ENCODE assay signal across 15 cellular contexts in the genomic region with DNA sequence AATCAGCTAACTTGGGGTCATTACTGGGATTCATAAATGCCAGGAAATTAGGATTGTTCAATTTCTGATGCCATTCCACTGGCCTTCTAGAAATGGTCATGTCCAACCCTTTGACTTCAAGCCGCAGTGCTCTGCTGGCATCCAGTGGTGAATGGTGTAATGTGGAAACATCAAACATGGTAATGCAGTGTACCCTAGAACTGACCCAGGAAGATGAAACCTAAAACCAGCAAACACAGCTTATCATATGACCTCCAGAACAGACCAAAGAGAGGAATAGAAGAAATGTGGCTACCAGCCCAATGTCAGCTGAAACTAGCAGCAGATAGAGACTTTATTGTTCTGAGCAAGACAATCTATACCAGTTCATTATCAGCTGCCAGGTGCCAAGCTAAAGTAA. TPM values are rescaled to one million over a fixed set of nuclear protein-coding genes. Genes with fewer than 3 reads are reported as not detected.
DNase-seq lines count a peak whose midpoint lies in the region; FAIRE-seq and TF ChIP-seq lines count a peak whose summit lies in the region.
"Had no signal": no experiment of that assay in that cellular context is flagged by ENCODE, and none has a peak within 500 bp of the region (broad histone marks: within the 10 kb centered on the region; RNA-seq: fewer than 3 reads in every experiment).

No MANE protein-coding gene starts in this region.

- no peak for TF ChIP-seq EP300 in neural cell (conservative IDR thresholded peaks at IDR 0.05; ENCODE audit: poor library complexity, severe bottlenecking)

- H3K9ac ChIP-seq in MM.1S (ENCODE audit: low read length) (no peak overlapping the region), neural cell (ENCODE audit: low read length) (no peak overlapping the region)
- H3K9ac ChIP-seq: BLaER1 treated with 17β-estradiol and CSF1 and Interleukin-3, amounts not matched to agents 10 nM and 100 nM; parathyroid adenoma had no signal

- H3K36me3 ChIP-seq in MM.1S (replicated peaks; ENCODE audit: insufficient read depth, low read length): no peaks in the 10 kb centered on the region
- no peaks in the 10 kb centered on the region for H3K36me3 ChIP-seq in neural cell (ENCODE audit: insufficient read depth, low read length)
- H3K36me3 ChIP-seq: BLaER1 treated with 17β-estradiol and CSF1 and Interleukin-3, amounts not matched to agents 10 nM and 100 nM had no signal

- no peaks in the 10 kb centered on the region for H3K27me3 ChIP-seq in MM.1S (replicated peaks; ENCODE audit: insufficient read depth, low read length)
- no peaks in the 10 kb centered on the region for H3K27me3 ChIP-seq in neural cell (ENCODE audit: insufficient read depth, low read depth, low read length)
- H3K27me3 ChIP-seq: BLaER1 treated with 17β-estradiol and CSF1 and Interleukin-3, amounts not matched to agents 10 nM and 100 nM had no signal

- intact Hi-C loops in activated T-helper 1 cell treated with anti-CD3 and anti-CD28 coated beads, Interleukin-12 subunit alpha, Interleukin-12 subunit beta, Interleukin-2, Interleukin-4 antibody, amounts not matched to agents 30 ng/mL and 10 ng/mL and 1 ng/mL, durations not matched to agents 14 hours and 24 hours and 36 hours (cut with micrococcal nuclease): loop anchor here (2.0 kb wide), 3 partner anchors 33 to 379 kb away; no protein-coding TSS in a partner anchor

- H3K27ac Mint-ChIP-seq in activated T-helper 1 cell treated with anti-CD3 and anti-CD28 coated beads, Interleukin-12 subunit alpha, Interleukin-12 subunit beta, Interleukin-2, Interleukin-4 antibody, amounts not matched to agents 30 ng/mL and 10 ng/mL and 1 ng/mL, durations not matched to agents 14 hours and 24 hours and 36 hours: no peak overlapping the region
- no peak overlapping the region for H3K27ac Mint-ChIP-seq in activated T-cell treated with anti-CD3 and anti-CD28 coated beads, Interleukin-2, amount 50 U/mL, for 24 hours

- H2AFZ ChIP-seq in MM.1S (ENCODE audit: low read length) (0 out of 2 replicates have a peak overlapping the region, but pooled peaks have one; percentile 10), neural cell (ENCODE audit: low read depth, low read length) (no peak overlapping the region)

- no peak for FAIRE-seq in RCC 7860 (lab: Jason Lieb, UNC)

- H3F3A ChIP-seq in MM.1S (ENCODE audit: insufficient read depth, low read length) (no peaks in the 10 kb centered on the region), neural cell (ENCODE audit: insufficient read depth, low read length, poor library complexity, severe bottlenecking) (no peaks in the 10 kb centered on the region)

- H3K4me3 ChIP-seq in MM.1S (ENCODE audit: low read length) (no peak overlapping the region), choroid plexus epithelial cell (ENCODE audit: low read depth, low read length) (no peak overlapping the region), neural cell (ENCODE audit: low read length) (no peak overlapping the region)
- H3K4me3 ChIP-seq: BLaER1 treated with 17β-estradiol and CSF1 and Interleukin-3, amounts not matched to agents 10 nM and 100 nM; coronary artery had no signal

- no peak overlapping the region for H3K27ac ChIP-seq in MM.1S (ENCODE audit: low read length)
- no peak overlapping the region for H3K27ac ChIP-seq in neural cell (ENCODE audit: low read length)
- H3K27ac ChIP-seq: BLaER1 treated with 17β-estradiol and CSF1 and Interleukin-3, amounts not matched to agents 10 nM and 100 nM; coronary artery; epithelial cell of prostate; parathyroid adenoma had no signal

- H3K4me2 ChIP-seq in MM.1S (ENCODE audit: low read depth, low read length): 0 out of 2 replicates have a peak overlapping the region, but pooled peaks have one; percentile 33
- no peak overlapping the region for H3K4me2 ChIP-seq in neural cell (ENCODE audit: low read length)

- H3K9me2 ChIP-seq in MM.1S (replicated peaks; ENCODE audit: insufficient read depth, low read length) (no peaks in the 10 kb centered on the region), neural cell (ENCODE audit: insufficient read depth, low read length) (no peaks in the 10 kb centered on the region)

- no peaks in the 10 kb centered on the region for H3K9me3 Mint-ChIP-seq in activated T-helper 1 cell treated with anti-CD3 and anti-CD28 coated beads, Interleukin-12 subunit alpha, Interleukin-12 subunit beta, Interleukin-2, Interleukin-4 antibody, amounts not matched to agents 30 ng/mL and 10 ng/mL and 1 ng/mL, durations not matched to agents 14 hours and 24 hours and 36 hours
- no peaks in the 10 kb centered on the region for H3K9me3 Mint-ChIP-seq in activated T-cell treated with anti-CD3 and anti-CD28 coated beads, Interleukin-2, amount 50 U/mL, for 24 hours

- H3K36me3 Mint-ChIP-seq in activated T-helper 1 cell treated with anti-CD3 and anti-CD28 coated beads, Interleukin-12 subunit alpha, Interleukin-12 subunit beta, Interleukin-2, Interleukin-4 antibody, amounts not matched to agents 30 ng/mL and 10 ng/mL and 1 ng/mL, durations not matched to agents 14 hours and 24 hours and 36 hours (ENCODE audit: low read depth): no peaks in the 10 kb centered on the region
- H3K36me3 Mint-ChIP-seq in activated T-cell treated with anti-CD3 and anti-CD28 coated beads, Interleukin-2, amount 50 U/mL, for 24 hours (ENCODE audit: low read depth): no peaks in the 10 kb centered on the region

- H3K4me3 Mint-ChIP-seq in activated T-helper 1 cell treated with anti-CD3 and anti-CD28 coated beads, Interleukin-12 subunit alpha, Interleukin-12 subunit beta, Interleukin-2, Interleukin-4 antibody, amounts not matched to agents 30 ng/mL and 10 ng/mL and 1 ng/mL, durations not matched to agents 14 hours and 24 hours and 36 hours: no peak overlapping the region
- H3K4me3 Mint-ChIP-seq in activated T-cell treated with anti-CD3 and anti-CD28 coated beads, Interleukin-2, amount 50 U/mL, for 24 hours: no peak overlapping the region

- peaks cover 7% of the 10 kb centered on the region for H3K4me1 Mint-ChIP-seq in activated T-helper 1 cell treated with anti-CD3 and anti-CD28 coated beads, Interleukin-12 subunit alpha, Interleukin-12 subunit beta, Interleukin-2, Interleukin-4 antibody, amounts not matched to agents 30 ng/mL and 10 ng/mL and 1 ng/mL, durations not matched to agents 14 hours and 24 hours and 36 hours (ENCODE audit: low read depth)
- peaks cover 9% of the 10 kb centered on the region for H3K4me1 Mint-ChIP-seq in activated T-cell treated with anti-CD3 and anti-CD28 coated beads, Interleukin-2, amount 50 U/mL, for 24 hours (ENCODE audit: low read depth)

- H4K20me1 ChIP-seq in MM.1S (ENCODE audit: insufficient read depth, low read length): no peaks in the 10 kb centered on the region
- no peaks in the 10 kb centered on the region for H4K20me1 ChIP-seq in neural cell (ENCODE audit: insufficient read depth)
- H4K20me1 ChIP-seq: BLaER1 treated with 17β-estradiol and CSF1 and Interleukin-3, amounts not matched to agents 10 nM and 100 nM had no signal

- no peaks in the 10 kb centered on the region for H3K79me2 ChIP-seq in MM.1S (ENCODE audit: low read length)
- no peaks in the 10 kb centered on the region for H3K79me2 ChIP-seq in neural cell (replicated peaks; ENCODE audit: insufficient read depth, low read length)
- H3K79me2 ChIP-seq: parathyroid adenoma had no signal

- H3K27me3 Mint-ChIP-seq in activated T-helper 1 cell treated with anti-CD3 and anti-CD28 coated beads, Interleukin-12 subunit alpha, Interleukin-12 subunit beta, Interleukin-2, Interleukin-4 antibody, amounts not matched to agents 30 ng/mL and 10 ng/mL and 1 ng/mL, durations not matched to agents 14 hours and 24 hours and 36 hours (ENCODE audit: insufficient read depth): peaks cover 24% of the 10 kb centered on the region
- H3K27me3 Mint-ChIP-seq in activated T-cell treated with anti-CD3 and anti-CD28 coated beads, Interleukin-2, amount 50 U/mL, for 24 hours: peaks cover 19% of the 10 kb centered on the region

- H3K9me3 ChIP-seq in MM.1S (replicated peaks; ENCODE audit: insufficient read depth, low read length) (no peaks in the 10 kb centered on the region), neural cell (ENCODE audit: low read length) (no peaks in the 10 kb centered on the region)
- H3K9me3 ChIP-seq: BLaER1 treated with 17β-estradiol and CSF1 and Interleukin-3, amounts not matched to agents 10 nM and 100 nM had no signal

- TF ChIP-seq CTCF in MM.1S (IDR thresholded peaks at IDR 0.05; ENCODE audit: low read length): peak; percentile 37
- no peak for TF ChIP-seq CTCF in choroid plexus epithelial cell (conservative IDR thresholded peaks at IDR 0.05; ENCODE audit: low read depth, low read length)
- TF ChIP-seq CTCF in neural cell (IDR thresholded peaks at IDR 0.05; ENCODE audit: poor library complexity, severe bottlenecking): peak; percentile 17

- peak; percentile 30 for DNase-seq in DMS53 treated with DMSO at 0.1 percent for 48 hours (lab: John Stamatoyannopoulos, UW; ENCODE audit: unreplicated experiment)
- DNase-seq in MM.1S: peak; percentile 29
- DNase-seq in choroid plexus epithelial cell (ENCODE audit: low read depth): peak; percentile 45
- DNase-seq in SW 1271 (lab: John Stamatoyannopoulos, UW): no peak
- no peak for DNase-seq in RCC 7860 (ENCODE audit: low spot score)
- DNase-seq in activated T-helper 1 cell treated with anti-CD3 and anti-CD28 coated beads, Interleukin-12 subunit alpha, Interleukin-12 subunit beta, Interleukin-2, Interleukin-4 antibody, amounts not matched to agents 30 ng/mL and 10 ng/mL and 1 ng/mL, durations not matched to agents 14 hours and 24 hours and 36 hours (ENCODE audit: low spot score): no peak
- no peak for DNase-seq in activated T-cell treated with anti-CD3 and anti-CD28 coated beads, Interleukin-2, amount 50 U/mL, for 24 hours
- DNase-seq: GF-D8 had no signal

- H3K4me1 ChIP-seq in MM.1S (ENCODE audit: low read length): peaks cover 11% of the 10 kb centered on the region
- H3K4me1 ChIP-seq: parathyroid adenoma had no signal

- no peak for TF ChIP-seq RAD21 in neural cell (conservative IDR thresholded peaks at IDR 0.05)

TF ChIP-seq in neural cell, 6 proteins besides CTCF, POLR2A, EP300 and RAD21 (continues in another document):
- TF ChIP-seq POLR2AphosphoS5 (IDR thresholded peaks at IDR 0.05): no peak
- no peak for TF ChIP-seq EZH2 (IDR thresholded peaks at IDR 0.05; ENCODE audit: borderline replicate concordance, insufficient read depth, low read length, poor library complexity, severe bottlenecking)
- no peak for TF ChIP-seq TAF1 (IDR thresholded peaks at IDR 0.05; ENCODE audit: low read depth)
- TF ChIP-seq SMC3 (conservative IDR thresholded peaks at IDR 0.05; ENCODE audit: poor library complexity): no peak

RNA-seq across cellular contexts. Expression of a gene that starts 13.8 kb away (rescaled TPM):
- 0.34 TPM in 1 of 2 replicates, not detected in the other for polyA plus RNA-seq in neural cell
- polyA minus RNA-seq in neural cell: not detected in 2 replicates
- 6.8 and 7.9 TPM in 2 replicates for total RNA-seq in activated T-helper 1 cell treated with anti-CD3 and anti-CD28 coated beads, Interleukin-12 subunit alpha, Interleukin-12 subunit beta, Interleukin-2, Interleukin-4 antibody, amounts not matched to agents 30 ng/mL and 10 ng/mL and 1 ng/mL, durations not matched to agents 14 hours and 24 hours and 36 hours
- total RNA-seq: M059J, mononuclear cell had no signal

Comparison
In these comparisons a context has a peak if more than half of its experiments do, and no peak if none do; other contexts are left out.
1. DNase-seq: peak in DMS53 treated with DMSO at 0.1 percent for 48 hours (single experiment), MM.1S (single experiment) and choroid plexus epithelial cell (single experiment); none in SW 1271 (0 of 2), RCC 7860 (single experiment), activated T-helper 1 cell treated with anti-CD3 and anti-CD28 coated beads, Interleukin-12 subunit alpha, Interleukin-12 subunit beta, Interleukin-2, Interleukin-4 antibody, amounts not matched to agents 30 ng/mL and 10 ng/mL and 1 ng/mL, durations not matched to agents 14 hours and 24 hours and 36 hours (single experiment) and activated T-cell treated with anti-CD3 and anti-CD28 coated beads, Interleukin-2, amount 50 U/mL, for 24 hours (single experiment).